ENCODE assay signal across 19 cellular contexts in genomic region chr3:53103566-53104296, GRCh38. TPM values are rescaled to one million over a fixed set of nuclear protein-coding genes. Genes with fewer than 3 reads are reported as not detected.
DNase-seq lines count a peak whose midpoint lies in the region; ATAC-seq lines count a peak whose summit lies in the region.
"Had no signal": no experiment of that assay in that cellular context is flagged by ENCODE, and none has a peak within 500 bp of the region (broad histone marks: within the 10 kb centered on the region; RNA-seq: fewer than 3 reads in every experiment).

No MANE protein-coding gene starts in this region.

- H3K4me1 ChIP-seq in CD4-positive, CD25-positive, alpha-beta regulatory T cell (ENCODE audit: control insufficient read depth, insufficient read depth, low read length, poor library complexity, severe bottlenecking): peaks cover 4% of the 10 kb centered on the region
- H3K4me1 ChIP-seq: suprapubic skin had no signal

- no peak overlapping the region for H3K4me3 Mint-ChIP-seq in CD4-positive, CD25-positive, alpha-beta regulatory T cell
- H3K4me3 Mint-ChIP-seq: activated B cell treated with CpG ODN at 0.5 μM for 24 hours had no signal

- no peaks in the 10 kb centered on the region for H3K9me3 Mint-ChIP-seq in CD4-positive, CD25-positive, alpha-beta regulatory T cell
- H3K9me3 Mint-ChIP-seq: activated B cell treated with CpG ODN at 0.5 μM for 24 hours; CD4-positive, alpha-beta memory T cell had no signal

- no peak for ATAC-seq in CD4-positive, CD25-positive, alpha-beta regulatory T cell (ENCODE audit: low read depth in 2 of 2)
- ATAC-seq in HG02759 (IDR thresholded peaks at IDR 0.05; ENCODE audit: unreplicated experiment) (no peak), GM21381 (IDR thresholded peaks at IDR 0.05; ENCODE audit: unreplicated experiment) (no peak)
- ATAC-seq: SK-N-SH treated with all-trans-retinoic acid at 6 μM for 48 hours had no signal

- peak overlapping the region in 2 of 3 donors; percentile 36 to 85 for H3K27ac Mint-ChIP-seq in CD4-positive, CD25-positive, alpha-beta regulatory T cell

- no peak overlapping the region for H3K27ac ChIP-seq in CD4-positive, CD25-positive, alpha-beta regulatory T cell (ENCODE audit: insufficient read depth, low read length, poor library complexity, severe bottlenecking)
- H3K27ac ChIP-seq: coronary artery, suprapubic skin had no signal

- peaks cover 47% of the 10 kb centered on the region for H3K36me3 Mint-ChIP-seq in CD4-positive, CD25-positive, alpha-beta regulatory T cell

- H3K4me3 ChIP-seq in CD4-positive, CD25-positive, alpha-beta regulatory T cell (ENCODE audit: low read depth, low read length): no peak overlapping the region
- H3K4me3 ChIP-seq: coronary artery, heart left ventricle, suprapubic skin had no signal

- no peaks in the 10 kb centered on the region for H3K9me3 ChIP-seq in CD4-positive, CD25-positive, alpha-beta regulatory T cell (ENCODE audit: control insufficient read depth in 2 of 2, low read length in 2 of 2)
- H3K9me3 ChIP-seq: heart left ventricle, suprapubic skin had no signal

- H3K36me3 ChIP-seq in CD4-positive, CD25-positive, alpha-beta regulatory T cell (ENCODE audit: control insufficient read depth, insufficient read depth, low read length): peaks cover 60% of the 10 kb centered on the region

- H3K27me3 Mint-ChIP-seq in CD4-positive, CD25-positive, alpha-beta regulatory T cell: no peaks in the 10 kb centered on the region
- H3K27me3 Mint-ChIP-seq: activated B cell treated with CpG ODN at 0.5 μM for 24 hours; CD4-positive, alpha-beta memory T cell had no signal

- peaks cover 7 to 38% (median 22%) of the 10 kb centered on the region in 4 donors for H3K4me1 Mint-ChIP-seq in CD4-positive, CD25-positive, alpha-beta regulatory T cell

- H3K27me3 ChIP-seq in CD4-positive, CD25-positive, alpha-beta regulatory T cell (ENCODE audit: control insufficient read depth, insufficient read depth, low read length): no peaks in the 10 kb centered on the region
- H3K27me3 ChIP-seq: heart left ventricle, suprapubic skin had no signal

- DNase-seq in NOMO-1 treated with DMSO at 0.1 percent for 48 hours (lab: John Stamatoyannopoulos, UW; ENCODE audit: unreplicated experiment) (peak; percentile 17), NOMO-1 treated with dmso at 0.1 percent for 144 hours (lab: John Stamatoyannopoulos, UW; ENCODE audit: unreplicated experiment) (no peak), UCSD-AML1 (lab: John Stamatoyannopoulos, UW; ENCODE audit: unreplicated experiment) (peak; percentile 18), iris pigment epithelial cell (ENCODE audit: low read depth) (peak; percentile 34), HK-2 (ENCODE audit: unreplicated experiment) (no peak)
- DNase-seq in CD4-positive, CD25-positive, alpha-beta regulatory T cell: no peak
- DNase-seq: 8988T; activated B cell treated with CpG ODN at 0.5 μM for 24 hours; amygdala; CD4-positive, alpha-beta memory T cell; HCEC 1CT; heart left ventricle; kidney glomerular epithelial cell; NCI-H146 had no signal

RNA-seq across cellular contexts. Expression of gene RFT1, which starts 26.5 kb away (rescaled TPM):
- 12.9 TPM for total RNA-seq in CD4-positive, CD25-positive, alpha-beta regulatory T cell
- 10 to 100 TPM; 21.4 to 27.6 (median 25.4) TPM for polyA plus RNA-seq in CD4-positive, CD25-positive, alpha-beta regulatory T cell

RNA-seq across cellular contexts. Expression of gene PRKCD, which starts 57.3 kb away (rescaled TPM):
- 33.6 TPM for total RNA-seq in CD4-positive, CD25-positive, alpha-beta regulatory T cell
- 10 to 100 TPM; 13.6 to 21.2 (median 15.8) TPM for polyA plus RNA-seq in CD4-positive, CD25-positive, alpha-beta regulatory T cell

RNA-seq across cellular contexts. Expression of gene SFMBT1, which starts 57.9 kb away (rescaled TPM):
- total RNA-seq in CD4-positive, CD25-positive, alpha-beta regulatory T cell: 31.4 TPM
- 10 to 100 TPM; 13.1 to 19.8 (median 15.6) TPM for polyA plus RNA-seq in CD4-positive, CD25-positive, alpha-beta regulatory T cell

Comparison
In these comparisons a context has a peak if more than half of its experiments do, and no peak if none do; other contexts are left out.
1. DNase-seq: peak in NOMO-1 treated with DMSO at 0.1 percent for 48 hours (single experiment), UCSD-AML1 (single experiment) and iris pigment epithelial cell (single experiment); none in NOMO-1 treated with dmso at 0.1 percent for 144 hours (single experiment), CD4-positive, CD25-positive, alpha-beta regulatory T cell (0 of 3) and HK-2 (single experiment).